1 cellular context compared by ENCODE assay signal in the genomic region with DNA sequence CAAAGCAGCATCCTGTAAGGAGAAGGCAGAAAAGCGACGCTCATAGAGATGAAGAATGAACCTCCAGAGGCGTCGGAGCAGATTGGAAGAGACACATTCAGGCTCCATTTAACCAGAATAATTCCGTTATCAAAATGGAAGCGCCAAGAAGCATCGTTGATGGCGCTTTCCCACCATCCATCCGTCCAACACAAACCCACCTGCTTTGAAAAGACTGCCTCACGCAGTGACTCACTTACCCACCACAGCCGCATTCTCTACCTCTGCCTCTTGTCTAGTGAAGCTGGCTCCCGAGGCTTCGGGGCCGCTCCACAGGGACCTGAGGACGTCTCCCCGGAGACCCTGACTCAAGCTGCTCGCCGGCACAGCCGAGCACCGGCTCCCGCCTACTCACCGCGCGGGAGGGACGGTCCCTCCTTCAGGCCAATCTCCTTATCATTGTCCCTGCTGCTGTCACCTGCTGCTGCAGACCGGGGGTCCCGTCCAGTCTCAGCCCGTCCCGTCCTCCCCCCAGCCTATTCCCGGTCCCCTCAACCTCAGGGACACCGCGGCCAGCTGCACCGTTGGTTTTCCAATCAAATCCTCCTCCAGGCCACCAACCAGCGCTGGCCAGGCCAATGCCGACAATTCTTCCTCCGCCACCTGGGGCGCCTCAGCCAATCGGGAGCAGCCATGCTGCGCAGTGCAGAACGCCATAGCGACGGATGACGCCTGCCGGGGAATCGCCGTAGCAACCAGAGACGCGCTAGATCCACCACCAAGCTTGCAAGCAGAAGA.
A peak's percentile ranks its signal among the peaks of the same experiment; 100 is the strongest.
TF ChIP-seq lines count a peak whose summit lies in the region.

A gene with protein sequence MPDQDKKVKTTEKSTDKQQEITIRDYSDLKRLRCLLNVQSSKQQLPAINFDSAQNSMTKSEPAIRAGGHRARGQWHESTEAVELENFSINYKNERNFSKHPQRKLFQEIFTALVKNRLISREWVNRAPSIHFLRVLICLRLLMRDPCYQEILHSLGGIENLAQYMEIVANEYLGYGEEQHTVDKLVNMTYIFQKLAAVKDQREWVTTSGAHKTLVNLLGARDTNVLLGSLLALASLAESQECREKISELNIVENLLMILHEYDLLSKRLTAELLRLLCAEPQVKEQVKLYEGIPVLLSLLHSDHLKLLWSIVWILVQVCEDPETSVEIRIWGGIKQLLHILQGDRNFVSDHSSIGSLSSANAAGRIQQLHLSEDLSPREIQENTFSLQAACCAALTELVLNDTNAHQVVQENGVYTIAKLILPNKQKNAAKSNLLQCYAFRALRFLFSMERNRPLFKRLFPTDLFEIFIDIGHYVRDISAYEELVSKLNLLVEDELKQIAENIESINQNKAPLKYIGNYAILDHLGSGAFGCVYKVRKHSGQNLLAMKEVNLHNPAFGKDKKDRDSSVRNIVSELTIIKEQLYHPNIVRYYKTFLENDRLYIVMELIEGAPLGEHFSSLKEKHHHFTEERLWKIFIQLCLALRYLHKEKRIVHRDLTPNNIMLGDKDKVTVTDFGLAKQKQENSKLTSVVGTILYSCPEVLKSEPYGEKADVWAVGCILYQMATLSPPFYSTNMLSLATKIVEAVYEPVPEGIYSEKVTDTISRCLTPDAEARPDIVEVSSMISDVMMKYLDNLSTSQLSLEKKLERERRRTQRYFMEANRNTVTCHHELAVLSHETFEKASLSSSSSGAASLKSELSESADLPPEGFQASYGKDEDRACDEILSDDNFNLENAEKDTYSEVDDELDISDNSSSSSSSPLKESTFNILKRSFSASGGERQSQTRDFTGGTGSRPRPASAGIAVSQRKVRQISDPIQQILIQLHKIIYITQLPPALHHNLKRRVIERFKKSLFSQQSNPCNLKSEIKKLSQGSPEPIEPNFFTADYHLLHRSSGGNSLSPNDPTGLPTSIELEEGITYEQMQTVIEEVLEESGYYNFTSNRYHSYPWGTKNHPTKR (minus strand): TSS at position 553 of the 777 bp plus-strand sequence. CDS start 16,501 bp downstream, outside the sequence.

TF ChIP-seq in Ishikawa, 13 proteins besides CTCF, POLR2A, EP300 and RAD21 (continued from another document):
- TF ChIP-seq, protein P1, sequence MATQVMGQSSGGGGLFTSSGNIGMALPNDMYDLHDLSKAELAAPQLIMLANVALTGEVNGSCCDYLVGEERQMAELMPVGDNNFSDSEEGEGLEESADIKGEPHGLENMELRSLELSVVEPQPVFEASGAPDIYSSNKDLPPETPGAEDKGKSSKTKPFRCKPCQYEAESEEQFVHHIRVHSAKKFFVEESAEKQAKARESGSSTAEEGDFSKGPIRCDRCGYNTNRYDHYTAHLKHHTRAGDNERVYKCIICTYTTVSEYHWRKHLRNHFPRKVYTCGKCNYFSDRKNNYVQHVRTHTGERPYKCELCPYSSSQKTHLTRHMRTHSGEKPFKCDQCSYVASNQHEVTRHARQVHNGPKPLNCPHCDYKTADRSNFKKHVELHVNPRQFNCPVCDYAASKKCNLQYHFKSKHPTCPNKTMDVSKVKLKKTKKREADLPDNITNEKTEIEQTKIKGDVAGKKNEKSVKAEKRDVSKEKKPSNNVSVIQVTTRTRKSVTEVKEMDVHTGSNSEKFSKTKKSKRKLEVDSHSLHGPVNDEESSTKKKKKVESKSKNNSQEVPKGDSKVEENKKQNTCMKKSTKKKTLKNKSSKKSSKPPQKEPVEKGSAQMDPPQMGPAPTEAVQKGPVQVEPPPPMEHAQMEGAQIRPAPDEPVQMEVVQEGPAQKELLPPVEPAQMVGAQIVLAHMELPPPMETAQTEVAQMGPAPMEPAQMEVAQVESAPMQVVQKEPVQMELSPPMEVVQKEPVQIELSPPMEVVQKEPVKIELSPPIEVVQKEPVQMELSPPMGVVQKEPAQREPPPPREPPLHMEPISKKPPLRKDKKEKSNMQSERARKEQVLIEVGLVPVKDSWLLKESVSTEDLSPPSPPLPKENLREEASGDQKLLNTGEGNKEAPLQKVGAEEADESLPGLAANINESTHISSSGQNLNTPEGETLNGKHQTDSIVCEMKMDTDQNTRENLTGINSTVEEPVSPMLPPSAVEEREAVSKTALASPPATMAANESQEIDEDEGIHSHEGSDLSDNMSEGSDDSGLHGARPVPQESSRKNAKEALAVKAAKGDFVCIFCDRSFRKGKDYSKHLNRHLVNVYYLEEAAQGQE (IDR thresholded peaks at IDR 0.05; ENCODE audit: low read depth), result no peak
- TF ChIP-seq EGR1 (IDR thresholded peaks at IDR 0.05), result no peak
- TF ChIP-seq, protein P2, sequence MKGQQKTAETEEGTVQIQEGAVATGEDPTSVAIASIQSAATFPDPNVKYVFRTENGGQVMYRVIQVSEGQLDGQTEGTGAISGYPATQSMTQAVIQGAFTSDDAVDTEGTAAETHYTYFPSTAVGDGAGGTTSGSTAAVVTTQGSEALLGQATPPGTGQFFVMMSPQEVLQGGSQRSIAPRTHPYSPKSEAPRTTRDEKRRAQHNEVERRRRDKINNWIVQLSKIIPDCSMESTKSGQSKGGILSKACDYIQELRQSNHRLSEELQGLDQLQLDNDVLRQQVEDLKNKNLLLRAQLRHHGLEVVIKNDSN (IDR thresholded peaks at IDR 0.05), result peak; percentile 63
- TF ChIP-seq YY1 (IDR thresholded peaks at IDR 0.05; ENCODE audit: low read depth), result peak; percentile 63
- TF ChIP-seq TEAD4 (IDR thresholded peaks at IDR 0.05), result no peak
- TF ChIP-seq FOXM1 (IDR thresholded peaks at IDR 0.05; ENCODE audit: borderline replicate concordance, low read depth), result peak; percentile 67; the same call in 1 of the 2 replicates
- TF ChIP-seq TAF1 (IDR thresholded peaks at IDR 0.05; ENCODE audit: low read depth), result no peak
- TF ChIP-seq TCF12 (IDR thresholded peaks at IDR 0.05; ENCODE audit: low read depth), result no peak
